8 cellular contexts compared by ENCODE assay signal in genomic region chr11:22625448-22626287, GRCh38. TPM values are rescaled to one million over a fixed set of nuclear protein-coding genes. Genes with fewer than 3 reads are reported as not detected.
DNase-seq lines count a peak whose midpoint lies in the region; ATAC-seq lines count a peak whose summit lies in the region.

Gene FANCF (minus strand): TSS chr11:22625823. CDS start chr11:22625810, 13 bp downstream.

- POLR2A ChIA-PET in activated CD4-positive, alpha-beta T cell treated with anti-CD3 and anti-CD28 coated beads, Interleukin-2, amount 10 ng/mL, durations not matched to agents 7 days and 5 days (lab: Charles Lee), result no interaction called here

- H3K27me3 ChIP-seq in BLaER1, result no peaks in the 10 kb centered on the region

- ATAC-seq in GM19328 (IDR thresholded peaks at IDR 0.05; ENCODE audit: unreplicated experiment) (peak; percentile 97), HG03520 (IDR thresholded peaks at IDR 0.05; ENCODE audit: unreplicated experiment) (peak; percentile 97), left lobe of liver (peak; percentile 93)

- peaks cover 22% of the 10 kb centered on the region for H3K4me1 ChIP-seq in BLaER1

- H3K4me3 ChIP-seq in BLaER1, result peak within 1 kb of the TSS; percentile 81

- DNase-seq in NCI-H69 (lab: John Stamatoyannopoulos, UW), result peak; percentile 100
- peak; percentile 98 for DNase-seq in activated CD4-positive, alpha-beta T cell treated with anti-CD3 and anti-CD28 coated beads, Interleukin-2, amount 10 ng/mL, durations not matched to agents 7 days and 5 days
- peak; percentile 96 for DNase-seq in left lobe of liver (ENCODE audit: low spot score)
- DNase-seq in stimulated activated CD4-positive, alpha-beta T cell treated with anti-CD3 and anti-CD28 coated beads, Interleukin-2, amount 100 ng/mL, for 4 hours (ENCODE audit: low read depth), result peak; percentile 94

- peak within 1 kb of the TSS; percentile 100 for H3K27ac Mint-ChIP-seq in activated CD4-positive, alpha-beta T cell treated with anti-CD3 and anti-CD28 coated beads, Interleukin-2, amount 10 ng/mL, durations not matched to agents 7 days and 5 days
- peak within 1 kb of the TSS; percentile 98 for H3K27ac Mint-ChIP-seq in dendritic cell treated with granulocyte-macrophage colony-stimulating factor and Interleukin-4, amounts not matched to agents 40 ng/mL and 50 ng/mL, for 4 days

- no peaks in the 10 kb centered on the region for H3K9me3 ChIP-seq in BLaER1

- no peaks in the 10 kb centered on the region for H3K27me3 Mint-ChIP-seq in activated CD4-positive, alpha-beta T cell treated with anti-CD3 and anti-CD28 coated beads, Interleukin-2, amount 10 ng/mL, durations not matched to agents 7 days and 5 days
- no peaks in the 10 kb centered on the region for H3K27me3 Mint-ChIP-seq in dendritic cell treated with granulocyte-macrophage colony-stimulating factor and Interleukin-4, amounts not matched to agents 40 ng/mL and 50 ng/mL, for 4 days

- CTCF ChIA-PET in activated CD4-positive, alpha-beta T cell treated with anti-CD3 and anti-CD28 coated beads, Interleukin-2, amount 10 ng/mL, durations not matched to agents 7 days and 5 days (lab: Charles Lee), result interaction anchor here (1.6 kb wide), 1 partner anchor 204 kb away, joined by 4 read pairs; the partner anchor contains the start of gene SVIP

- intact Hi-C loops in dendritic cell treated with granulocyte-macrophage colony-stimulating factor and Interleukin-4, amounts not matched to agents 40 ng/mL and 50 ng/mL, for 4 days (cut with micrococcal nuclease), result loop anchor here (5.0 kb wide), 1 partner anchor 463 kb away; no protein-coding TSS in a partner anchor

- H3K9me3 Mint-ChIP-seq in activated CD4-positive, alpha-beta T cell treated with anti-CD3 and anti-CD28 coated beads, Interleukin-2, amount 10 ng/mL, durations not matched to agents 7 days and 5 days, result peaks cover 2% of the 10 kb centered on the region
- H3K9me3 Mint-ChIP-seq in dendritic cell treated with granulocyte-macrophage colony-stimulating factor and Interleukin-4, amounts not matched to agents 40 ng/mL and 50 ng/mL, for 4 days, result no peaks in the 10 kb centered on the region

- H4K20me1 ChIP-seq in BLaER1, result peaks cover 12% of the 10 kb centered on the region; the same call in 1 of the 2 replicates

- H3K36me3 Mint-ChIP-seq in activated CD4-positive, alpha-beta T cell treated with anti-CD3 and anti-CD28 coated beads, Interleukin-2, amount 10 ng/mL, durations not matched to agents 7 days and 5 days (ENCODE audit: low read depth), result peaks cover 27% of the 10 kb centered on the region
- peaks cover 8% of the 10 kb centered on the region for H3K36me3 Mint-ChIP-seq in dendritic cell treated with granulocyte-macrophage colony-stimulating factor and Interleukin-4, amounts not matched to agents 40 ng/mL and 50 ng/mL, for 4 days (ENCODE audit: low read depth)

- peaks cover 6% of the 10 kb centered on the region; the same call in 1 of the 2 replicates for H3K36me3 ChIP-seq in BLaER1

- H3K4me1 Mint-ChIP-seq in activated CD4-positive, alpha-beta T cell treated with anti-CD3 and anti-CD28 coated beads, Interleukin-2, amount 10 ng/mL, durations not matched to agents 7 days and 5 days, result peaks cover 23% of the 10 kb centered on the region
- peaks cover 13% of the 10 kb centered on the region for H3K4me1 Mint-ChIP-seq in dendritic cell treated with granulocyte-macrophage colony-stimulating factor and Interleukin-4, amounts not matched to agents 40 ng/mL and 50 ng/mL, for 4 days (ENCODE audit: low read depth)

- H3K4me2 ChIP-seq in BLaER1, result peak within 1 kb of the TSS; percentile 92

- peak within 1 kb of the TSS; percentile 99 for H3K4me3 Mint-ChIP-seq in activated CD4-positive, alpha-beta T cell treated with anti-CD3 and anti-CD28 coated beads, Interleukin-2, amount 10 ng/mL, durations not matched to agents 7 days and 5 days
- peak within 1 kb of the TSS; percentile 98 for H3K4me3 Mint-ChIP-seq in dendritic cell treated with granulocyte-macrophage colony-stimulating factor and Interleukin-4, amounts not matched to agents 40 ng/mL and 50 ng/mL, for 4 days

- H3K27ac ChIP-seq in BLaER1, result peak within 1 kb of the TSS; percentile 94

- peak within 1 kb of the TSS; percentile 91 for H3K9ac ChIP-seq in BLaER1

RNA-seq across cellular contexts. Expression of gene FANCF, which starts in this region (rescaled TPM):
- 10 to 100 TPM; 15.7 to 16.4 TPM for total RNA-seq in activated CD4-positive, alpha-beta T cell treated with anti-CD3 and anti-CD28 coated beads, Interleukin-2, amount 10 ng/mL, durations not matched to agents 7 days and 5 days
- total RNA-seq in left lobe of liver, result 4.3 TPM

Comparison
In these comparisons a context has a peak if more than half of its experiments do, and no peak if none do; other contexts are left out.
1. Peak in every context shown above with its lines: DNase-seq, ATAC-seq, H3K4me3 ChIP-seq and H3K27ac ChIP-seq.